Comparison of ENCODE assay signal across 8 cellular contexts in the genomic region with DNA sequence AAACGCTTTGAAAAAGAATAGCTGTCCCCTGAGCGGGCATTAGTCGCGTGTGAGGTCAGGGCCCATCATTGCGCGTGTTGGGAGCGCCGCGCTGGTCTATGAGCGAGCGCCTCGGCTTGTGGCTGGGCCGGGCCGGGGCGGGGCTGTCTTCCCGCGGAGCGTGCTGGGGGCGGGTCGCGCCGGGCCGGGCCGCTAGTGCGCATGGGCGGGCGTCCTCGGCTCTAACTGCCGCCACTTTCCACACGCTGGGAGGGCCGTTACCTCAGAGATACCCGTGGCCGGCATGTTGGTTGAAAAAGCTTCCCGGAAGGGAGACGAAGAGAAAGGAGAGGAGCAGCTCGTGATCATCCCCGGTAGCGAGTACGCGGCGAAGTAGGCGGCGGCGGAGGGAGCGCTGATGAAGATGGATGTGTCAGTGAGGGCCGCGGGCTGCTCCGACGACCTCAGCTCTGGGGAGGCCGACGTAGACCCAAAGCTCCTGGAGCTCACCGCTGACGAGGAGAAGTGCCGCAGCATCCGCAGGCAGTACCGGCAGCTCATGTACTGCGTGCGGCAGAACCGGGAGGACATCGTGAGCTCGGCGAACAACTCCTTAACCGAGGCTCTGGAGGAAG. TPM values are rescaled to one million over a fixed set of nuclear protein-coding genes. Genes with fewer than 3 reads are reported as not detected.
A peak's percentile ranks its signal among the peaks of the same experiment; 100 is the strongest.
DNase-seq lines count a peak whose midpoint lies in the region; ATAC-seq, FAIRE-seq and TF ChIP-seq lines count a peak whose summit lies in the region.

A gene (plus strand): TSS at position 202 of the 614 bp plus-strand sequence. CDS start 196 bp downstream, at position 398.

- H3K27ac Mint-ChIP-seq in chondrocyte (ENCODE audit: unreplicated experiment): peak within 1 kb of the TSS; percentile 90

- H3K4me2 ChIP-seq in keratinocyte (ENCODE audit: control insufficient read depth, extremely low read depth, insufficient read depth, low read depth, low read length): peak within 1 kb of the TSS; percentile 89

- peaks cover 18% of the 10 kb centered on the region for H3K4me1 ChIP-seq in keratinocyte (ENCODE audit: control insufficient read depth, extremely low read depth, insufficient read depth, low read length)

- no peaks in the 10 kb centered on the region for H3K27me3 Mint-ChIP-seq in chondrocyte (ENCODE audit: low read depth)

- peaks cover 14 to 23% of the 10 kb centered on the region in 2 experiments for H3K36me3 ChIP-seq in keratinocyte (ENCODE audit: control insufficient read depth in 2 of 2, extremely low read depth in 1 of 2, insufficient read depth in 2 of 2, low read length in 2 of 2)

- peaks cover 3% of the 10 kb centered on the region for H3K9me1 ChIP-seq in keratinocyte (ENCODE audit: control insufficient read depth, extremely low read depth, insufficient read depth, low read length)

- peaks cover 3% of the 10 kb centered on the region for H3K36me3 Mint-ChIP-seq in chondrocyte (ENCODE audit: low read depth)

- H2AFZ ChIP-seq in keratinocyte (ENCODE audit: control insufficient read depth, low read length): no peak within 1 kb of the TSS

- no peaks in the 10 kb centered on the region for H3K9me3 Mint-ChIP-seq in chondrocyte (ENCODE audit: low read depth)

- peak within 1 kb of the TSS; percentile 65 for H3K9ac ChIP-seq in keratinocyte (ENCODE audit: control insufficient read depth, extremely low read depth, insufficient read depth, low read length)

- no peak for FAIRE-seq in keratinocyte (lab: Jason Lieb, UNC)

- H3K4me1 Mint-ChIP-seq in chondrocyte (ENCODE audit: low read depth): peaks cover 75% of the 10 kb centered on the region

- peak; percentile 89 to 90 for DNase-seq in activated CD4-positive, alpha-beta T cell treated with anti-CD3 and anti-CD28 coated beads for 4 hours
- DNase-seq in chondrocyte (ENCODE audit: low spot score) (no peak), keratinocyte (ENCODE audit: low read depth, low spot score) (no peak), NCI-H524 treated with DMSO at 0.1 percent for 48 hours (lab: John Stamatoyannopoulos, UW) (no peak), A172 (ENCODE audit: low spot score) (no peak)
- DNase-seq in stimulated activated CD4-positive, alpha-beta T cell treated with anti-CD3 and anti-CD28 coated beads, Interleukin-12 subunit alpha, Interleukin-12 subunit beta, amount 100 ng/mL, for 48 hours (ENCODE audit: low read depth in 2 of 3, low spot score in 1 of 3): peak; percentile 81 to 88 (median 87)

- H3K27me3 ChIP-seq in keratinocyte (ENCODE audit: control insufficient read depth, extremely low read depth, insufficient read depth, low read length): no peaks in the 10 kb centered on the region

- peak; percentile 29 for TF ChIP-seq POLR2A in GM18526 (IDR thresholded peaks at IDR 0.05; ENCODE audit: extremely low read depth, insufficient read length)

- H3K4me3 ChIP-seq in keratinocyte (ENCODE audit: control insufficient read depth in 2 of 3, extremely low read depth in 1 of 3, insufficient read depth in 2 of 3, low read depth in 1 of 3, low read length in 3 of 3): peak within 1 kb of the TSS; percentile 13 to 65 (median 64)

- TF ChIP-seq CTCF in chondrocyte (IDR thresholded peaks at IDR 0.05) (no peak), keratinocyte (optimal IDR thresholded peaks at IDR 0.05 in 1 of 3, IDR thresholded peaks at IDR 0.05 in 1 of 3, conservative IDR thresholded peaks at IDR 0.05 in 1 of 3; ENCODE audit: extremely low read depth in 1 of 3, insufficient read depth in 2 of 3, low read length in 3 of 3) (no peak)

- H3K27ac ChIP-seq in keratinocyte (ENCODE audit: control insufficient read depth, insufficient read depth, low read length): peak within 1 kb of the TSS; percentile 70

- peak; percentile 85 for ATAC-seq in HG03066 (IDR thresholded peaks at IDR 0.05; ENCODE audit: low read depth, unreplicated experiment)

- H4K20me1 ChIP-seq in keratinocyte (ENCODE audit: control insufficient read depth, extremely low read depth, insufficient read depth, low read length): peaks cover 28% of the 10 kb centered on the region

- dilution Hi-C loops in keratinocyte (cut with MboI; ENCODE audit: extremely low pct_ligation_motif_present, low sequenced_read_pairs): loop anchor here (25.0 kb wide), 1 partner anchor 91 kb away; a partner anchor contains a TSS

- peak within 1 kb of the TSS; percentile 72 for H3K4me3 Mint-ChIP-seq in chondrocyte (ENCODE audit: unreplicated experiment)

- peaks cover 92% of the 10 kb centered on the region for H3K79me2 ChIP-seq in keratinocyte (ENCODE audit: control insufficient read depth, insufficient read depth, low read length)

- H3K9me3 ChIP-seq in keratinocyte (ENCODE audit: control insufficient read depth, low read depth, low read length): no peaks in the 10 kb centered on the region

RNA-seq across cellular contexts. Expression of the gene that starts here (rescaled TPM):
- 1.3 to 1.8 TPM (median 1.5 TPM) in 3 replicates for total RNA-seq in chondrocyte
- polyA plus RNA-seq in keratinocyte: 0.75 to 1.8 TPM (median 1.2 TPM) in 3 replicates
- polyA plus RNA-seq in keratinocyte (2011; ENCODE audit: low read depth): 2.0 TPM
- polyA plus RNA-seq in keratinocyte (2011; cell fraction: cytosol; rRNA removed): 0.53 and 0.94 TPM in 2 replicates
- polyA plus RNA-seq in keratinocyte (2011; cell fraction: nucleus; rRNA removed): 1.8 and 3.5 TPM in 2 replicates
- polyA plus RNA-seq in keratinocyte (2012; ENCODE audit: low replicate concordance): 0.63 and 1.3 TPM in 2 replicates
- polyA minus RNA-seq in keratinocyte: 0.96 to 8.4 TPM (median 1.5 TPM) in 3 replicates
- polyA minus RNA-seq in keratinocyte (2011; cell fraction: cytosol; rRNA and poly(A)+ RNA removed): not detected
- 5.7 and 11.3 TPM in 2 replicates for polyA minus RNA-seq in keratinocyte (2011; cell fraction: nucleus; rRNA and poly(A)+ RNA removed)
- total RNA-seq in A172 (2014; rRNA removed; shearing (Covaris generic)): 1.1 and 5.7 TPM in 2 replicates

Comparison
In these comparisons a context has a peak if more than half of its experiments do, and no peak if none do; other contexts are left out.
1. DNase-seq: peak in activated CD4-positive, alpha-beta T cell treated with anti-CD3 and anti-CD28 coated beads for 4 hours (2 of 2) and stimulated activated CD4-positive, alpha-beta T cell treated with anti-CD3 and anti-CD28 coated beads, Interleukin-12 subunit alpha, Interleukin-12 subunit beta, amount 100 ng/mL, for 48 hours (3 of 3); none in chondrocyte (single experiment), keratinocyte (single experiment), NCI-H524 treated with DMSO at 0.1 percent for 48 hours (single experiment) and A172 (single experiment).